In the genomic region with DNA sequence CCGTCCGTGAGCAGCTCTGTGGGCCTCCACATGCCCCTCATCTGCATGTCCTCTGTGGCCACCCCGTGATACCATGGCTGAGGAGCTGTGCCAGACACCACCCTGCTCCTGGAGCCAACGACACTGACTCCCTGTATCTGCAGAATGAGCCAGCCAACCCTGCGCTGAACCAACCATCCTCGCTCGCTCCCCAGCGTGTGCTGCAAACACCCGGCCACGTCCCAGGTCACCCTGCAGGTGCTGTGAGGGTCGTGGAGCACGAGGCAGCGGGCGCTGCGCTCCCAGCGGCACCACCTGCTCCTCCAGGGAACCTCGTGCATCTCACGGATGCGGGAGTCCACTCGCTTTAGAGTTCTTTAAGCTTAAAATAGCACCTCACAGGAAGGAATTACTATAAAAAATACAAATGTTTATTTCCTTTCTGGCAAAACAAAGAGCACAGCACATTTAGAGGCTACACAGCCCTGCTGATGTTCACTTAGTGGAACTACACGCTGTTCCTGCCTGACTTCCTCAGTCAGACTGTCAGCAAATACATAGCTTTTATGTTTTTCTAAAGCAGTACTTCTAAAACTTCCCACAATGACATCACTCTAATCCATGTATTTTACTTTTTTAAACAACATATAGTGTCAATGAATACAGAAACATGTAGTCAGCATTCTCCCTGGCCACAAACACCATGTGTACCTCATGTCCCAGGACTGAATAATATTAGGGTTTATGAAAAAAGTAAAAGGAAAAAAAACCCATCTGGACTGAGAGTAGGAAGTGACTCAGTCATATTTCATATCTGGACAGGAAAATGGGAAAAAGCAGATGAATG, we compare ENCODE assay signal across 2 cellular contexts.
TF ChIP-seq lines count a peak whose summit lies in the region.

No MANE protein-coding gene starts in this region.

TF ChIP-seq in GM12891, 5 proteins besides CTCF, POLR2A, EP300 and RAD21:
- TF ChIP-seq PAX5 (IDR thresholded peaks at IDR 0.05; ENCODE audit: insufficient read depth, low read length, severe bottlenecking) (no peak), POLR2AphosphoS5 (IDR thresholded peaks at IDR 0.05; ENCODE audit: low read depth, low read length) (no peak), TAF1 (IDR thresholded peaks at IDR 0.05; ENCODE audit: low read depth, low read length) (no peak), POU2F2 (IDR thresholded peaks at IDR 0.05; ENCODE audit: low read depth, low read length) (no peak), SPI1 (IDR thresholded peaks at IDR 0.05; ENCODE audit: low read depth, low read length) (no peak)

TF ChIP-seq in K562, 482 proteins besides CTCF, POLR2A, EP300 and RAD21:
- TF ChIP-seq GTF2F1 (IDR thresholded peaks at IDR 0.05; ENCODE audit: low read depth, low read length), result no peak
- no peak for TF ChIP-seq NCOA1 (IDR thresholded peaks at IDR 0.05; ENCODE audit: low read depth)
- no peak for TF ChIP-seq RBM22 (IDR thresholded peaks at IDR 0.05; ENCODE audit: low read depth, low read length, poor library complexity, severe bottlenecking)
- TF ChIP-seq ZFP36 (IDR thresholded peaks at IDR 0.05; ENCODE audit: low read depth, low read length, partially characterized antibody), result no peak
- TF ChIP-seq, protein P1, sequence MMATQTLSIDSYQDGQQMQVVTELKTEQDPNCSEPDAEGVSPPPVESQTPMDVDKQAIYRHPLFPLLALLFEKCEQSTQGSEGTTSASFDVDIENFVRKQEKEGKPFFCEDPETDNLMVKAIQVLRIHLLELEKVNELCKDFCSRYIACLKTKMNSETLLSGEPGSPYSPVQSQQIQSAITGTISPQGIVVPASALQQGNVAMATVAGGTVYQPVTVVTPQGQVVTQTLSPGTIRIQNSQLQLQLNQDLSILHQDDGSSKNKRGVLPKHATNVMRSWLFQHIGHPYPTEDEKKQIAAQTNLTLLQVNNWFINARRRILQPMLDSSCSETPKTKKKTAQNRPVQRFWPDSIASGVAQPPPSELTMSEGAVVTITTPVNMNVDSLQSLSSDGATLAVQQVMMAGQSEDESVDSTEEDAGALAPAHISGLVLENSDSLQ (IDR thresholded peaks at IDR 0.05), result no peak
- no peak for TF ChIP-seq CTBP1 (IDR thresholded peaks at IDR 0.05; ENCODE audit: borderline replicate concordance)
- TF ChIP-seq HLTF (IDR thresholded peaks at IDR 0.05), result no peak
